Comparison of ENCODE assay signal across 23 cellular contexts in genomic region chr20:19709635-19710335, GRCh38. TPM values are rescaled to one million over a fixed set of nuclear protein-coding genes. Genes with fewer than 3 reads are reported as not detected.
"Had no signal": no experiment of that assay in that cellular context is flagged by ENCODE, and none has a peak within 500 bp of the region (broad histone marks: within the 10 kb centered on the region; RNA-seq: fewer than 3 reads in every experiment).

No MANE protein-coding gene starts in this region.

- DNase-seq: activated CD4-positive, alpha-beta T cell treated with anti-CD3 and anti-CD28 coated beads, Interleukin-2, amount 10 ng/mL, durations not matched to agents 7 days and 5 days; activated CD4-positive, CD25-positive, alpha-beta regulatory T cell treated with anti-CD3 and anti-CD28 coated beads, Interleukin-2, amount 50 U/mL, for 72 hours; activated CD8-positive, alpha-beta memory T cell treated with anti-CD3 and anti-CD28 coated beads, Interleukin-2, amount 10 ng/mL, durations not matched to agents 7 days and 5 days; activated CD8-positive, alpha-beta T cell treated with anti-CD3 and anti-CD28 coated beads for 36 hours; activated effector memory CD4-positive, alpha-beta T cell treated with anti-CD3 and anti-CD28 coated beads, Interleukin-2, amount 50 U/mL, for 16 hours; activated naive CD4-positive, alpha-beta T cell treated with anti-CD3 and anti-CD28 coated beads, Interleukin-2, amount 50 U/mL, for 16 hours; activated T-cell treated with anti-CD3 and anti-CD28 coated beads for 4 hours; central memory CD4-positive, alpha-beta T cell; dorsolateral prefrontal cortex; esophagus squamous epithelium; gastrocnemius medialis; midbrain; occipital lobe; spleen; stimulated activated CD4-positive, alpha-beta T cell treated with anti-CD3 and anti-CD28 coated beads, Interleukin-4, amount 100 ng/mL, for 4 hours; stimulated activated naive CD8-positive, alpha-beta T cell treated with anti-CD3 and anti-CD28 coated beads, Interleukin-15, Interleukin-2, amounts not matched to agents 100 U/mL and 50 U/mL, for 24 hours; T-cell; upper lobe of right lung; WERI-Rb-1 had no signal

- H3K9me3 ChIP-seq: ascending aorta, esophagus squamous epithelium, gastrocnemius medialis, spleen, upper lobe of right lung had no signal

- H3K27me3 Mint-ChIP-seq: activated CD4-positive, alpha-beta T cell treated with anti-CD3 and anti-CD28 coated beads, Interleukin-2, amount 10 ng/mL, durations not matched to agents 7 days and 5 days; activated CD8-positive, alpha-beta memory T cell treated with anti-CD3 and anti-CD28 coated beads, Interleukin-2, amount 10 ng/mL, durations not matched to agents 7 days and 5 days; activated CD8-positive, alpha-beta T cell treated with anti-CD3 and anti-CD28 coated beads for 36 hours had no signal

- H3K4me1 ChIP-seq: gastrocnemius medialis had no signal

- ATAC-seq: activated CD8-positive, alpha-beta memory T cell treated with anti-CD3 and anti-CD28 coated beads, Interleukin-2, amount 10 ng/mL, durations not matched to agents 7 days and 5 days; activated CD8-positive, alpha-beta T cell treated with anti-CD3 and anti-CD28 coated beads for 36 hours; gastrocnemius medialis; stimulated activated naive CD8-positive, alpha-beta T cell treated with anti-CD3 and anti-CD28 coated beads, Interleukin-15, Interleukin-2, amounts not matched to agents 100 U/mL and 50 U/mL, for 24 hours; T-cell; upper lobe of right lung had no signal

- FAIRE-seq: islet of Langerhans had no signal

- H3K27ac Mint-ChIP-seq: activated CD4-positive, alpha-beta T cell treated with anti-CD3 and anti-CD28 coated beads, Interleukin-2, amount 10 ng/mL, durations not matched to agents 7 days and 5 days; activated CD8-positive, alpha-beta memory T cell treated with anti-CD3 and anti-CD28 coated beads, Interleukin-2, amount 10 ng/mL, durations not matched to agents 7 days and 5 days; activated CD8-positive, alpha-beta T cell treated with anti-CD3 and anti-CD28 coated beads for 36 hours; T-cell; T-helper 2 cell treated with Interferon-gamma antibody and Interleukin-4, amounts not matched to agents 5 μg/mL and 100 μg/mL, for 36 hours had no signal

- H3K36me3 ChIP-seq: ascending aorta, esophagus squamous epithelium, gastrocnemius medialis, spleen, upper lobe of right lung, WERI-Rb-1 had no signal

- H3K9me3 Mint-ChIP-seq: activated CD8-positive, alpha-beta T cell treated with anti-CD3 and anti-CD28 coated beads for 36 hours; neural crest cell had no signal

- H3K36me3 Mint-ChIP-seq: activated CD8-positive, alpha-beta memory T cell treated with anti-CD3 and anti-CD28 coated beads, Interleukin-2, amount 10 ng/mL, durations not matched to agents 7 days and 5 days; T-cell had no signal

- H3K27me3 ChIP-seq: ascending aorta, esophagus squamous epithelium, gastrocnemius medialis, spleen, upper lobe of right lung had no signal

- H3K4me1 Mint-ChIP-seq: activated CD4-positive, alpha-beta T cell treated with anti-CD3 and anti-CD28 coated beads, Interleukin-2, amount 10 ng/mL, durations not matched to agents 7 days and 5 days; activated CD8-positive, alpha-beta memory T cell treated with anti-CD3 and anti-CD28 coated beads, Interleukin-2, amount 10 ng/mL, durations not matched to agents 7 days and 5 days; T-cell had no signal

- H3K27ac ChIP-seq: ascending aorta, dorsolateral prefrontal cortex, gastrocnemius medialis, spleen, upper lobe of right lung, WERI-Rb-1 had no signal

- H3K4me3 ChIP-seq: ascending aorta, dorsolateral prefrontal cortex, esophagus squamous epithelium, gastrocnemius medialis, spleen, upper lobe of right lung had no signal

- H3K4me3 Mint-ChIP-seq: activated CD4-positive, alpha-beta T cell treated with anti-CD3 and anti-CD28 coated beads, Interleukin-2, amount 10 ng/mL, durations not matched to agents 7 days and 5 days; activated CD8-positive, alpha-beta memory T cell treated with anti-CD3 and anti-CD28 coated beads, Interleukin-2, amount 10 ng/mL, durations not matched to agents 7 days and 5 days; activated CD8-positive, alpha-beta T cell treated with anti-CD3 and anti-CD28 coated beads for 36 hours; neural crest cell; T-cell; T-helper 2 cell treated with Interferon-gamma antibody and Interleukin-4, amounts not matched to agents 5 μg/mL and 100 μg/mL, for 36 hours had no signal

RNA-seq across cellular contexts. Expression of gene RIN2, which starts 48.3 kb away (rescaled TPM):
- total RNA-seq: activated CD4-positive, alpha-beta T cell treated with anti-CD3 and anti-CD28 coated beads, Interleukin-2, amount 10 ng/mL, durations not matched to agents 7 days and 5 days; activated CD8-positive, alpha-beta memory T cell treated with anti-CD3 and anti-CD28 coated beads, Interleukin-2, amount 10 ng/mL, durations not matched to agents 7 days and 5 days; activated CD8-positive, alpha-beta T cell treated with anti-CD3 and anti-CD28 coated beads for 36 hours had no signal
